Comparison of ENCODE assay signal across 8 cellular contexts in genomic region chr12:54439521-54440255, GRCh38.
DNase-seq lines count a peak whose midpoint lies in the region; ATAC-seq and TF ChIP-seq lines count a peak whose summit lies in the region.

No MANE protein-coding gene starts in this region.

- H4K20me1 ChIP-seq in OCI-LY1 (ENCODE audit: insufficient read depth, low read length), result no peaks in the 10 kb centered on the region

- DNase-seq in DMS79 treated with DMSO at 0.1 percent for 48 hours (lab: John Stamatoyannopoulos, UW), result peak; percentile 16
- no peak for DNase-seq in DMS79 (lab: John Stamatoyannopoulos, UW)
- peak; percentile 60 to 82 for DNase-seq in T47D (ENCODE audit: low read depth in 1 of 2, low spot score in 1 of 2)
- peak; percentile 80 for DNase-seq in kidney tubule cell (ENCODE audit: low spot score)
- DNase-seq in stromal cell of bone marrow (ENCODE audit: low read depth), result peak; percentile 68

- H3K9me2 ChIP-seq in OCI-LY1 (ENCODE audit: low read depth, low read length), result no peaks in the 10 kb centered on the region

- ATAC-seq in HG03521 (IDR thresholded peaks at IDR 0.05; ENCODE audit: unreplicated experiment) (peak; percentile 72), HG03108 (IDR thresholded peaks at IDR 0.05; ENCODE audit: unreplicated experiment) (no peak)

- H3K4me2 ChIP-seq in OCI-LY1 (ENCODE audit: low read length), result no peak overlapping the region

- H3K4me3 ChIP-seq in OCI-LY1 (ENCODE audit: low read depth, low read length, poor library complexity, severe bottlenecking), result no peak overlapping the region

- H3K9me3 ChIP-seq in OCI-LY1 (ENCODE audit: low read length), result no peaks in the 10 kb centered on the region

- TF ChIP-seq CTCF in OCI-LY1 (IDR thresholded peaks at IDR 0.05; ENCODE audit: low read length), result peak; percentile 83

- H3K27ac ChIP-seq in OCI-LY1 (ENCODE audit: low read depth, low read length, poor library complexity, severe bottlenecking), result no peak overlapping the region

- no peak overlapping the region for H3K9ac ChIP-seq in OCI-LY1 (ENCODE audit: low read length)

- in situ Hi-C loops in T47D (cut with HindIII; ENCODE audit: low pct_unique_long_range_greater_than_20kb, low sequenced_read_pairs), result no loop called here

- H3F3A ChIP-seq in OCI-LY1 (ENCODE audit: insufficient read depth, low read length), result no peaks in the 10 kb centered on the region

- H3K27me3 ChIP-seq in OCI-LY1 (ENCODE audit: insufficient read depth, low read length), result no peaks in the 10 kb centered on the region

- H2AFZ ChIP-seq in OCI-LY1 (ENCODE audit: low read length), result no peak overlapping the region

- no peaks in the 10 kb centered on the region for H3K79me2 ChIP-seq in OCI-LY1 (ENCODE audit: insufficient read depth, low read length)

- no peaks in the 10 kb centered on the region for H3K36me3 ChIP-seq in OCI-LY1 (ENCODE audit: insufficient read depth, low read length)

- H3K4me1 ChIP-seq in OCI-LY1 (ENCODE audit: insufficient read depth, low read length, severe bottlenecking), result no peaks in the 10 kb centered on the region
